Comparison of ENCODE assay signal across 1 cellular context in the genomic region with DNA sequence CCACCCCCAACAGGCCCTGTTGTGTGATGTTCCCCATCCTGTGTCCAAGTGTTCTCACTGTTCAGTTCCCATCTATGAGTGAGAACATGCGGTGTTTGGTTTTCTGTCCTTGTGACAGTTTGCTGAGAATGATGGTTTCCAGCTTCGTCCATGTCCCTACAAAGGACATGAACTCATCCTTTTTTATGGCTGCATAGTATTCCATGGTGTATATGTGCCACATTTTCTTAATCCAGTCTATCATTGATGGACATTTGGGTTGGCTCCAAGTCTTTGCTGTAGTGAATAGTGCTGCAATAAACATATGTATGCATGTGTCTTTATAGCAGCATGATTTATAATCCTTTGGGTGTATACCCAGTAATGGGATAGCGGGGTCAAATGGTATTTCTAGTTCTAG.
TF ChIP-seq lines count a peak whose summit lies in the region.
"Not testable (repeated sequence)": the region's sequence is repeated elsewhere in the genome, so short reads cannot be mapped to it uniquely, and the experiment has no call there.

No MANE protein-coding gene starts in this region.

- H3K4me3 ChIP-seq in HEK293 (ENCODE audit: low read depth, low read length), result not testable (repeated sequence)

- H3K9me3 ChIP-seq in HEK293 (ENCODE audit: control insufficient read depth, insufficient read depth, low read depth, low read length), result not testable (repeated sequence)

- POLR2A ChIA-PET in HEK293 (lab: Yijun Ruan, JAX), result not testable (repeated sequence)

- TF ChIP-seq CTCF in HEK293 (tag by site-specific recombination; IDR thresholded peaks at IDR 0.05), result not testable (repeated sequence)

- H3K36me3 ChIP-seq in HEK293 (ENCODE audit: control insufficient read depth in 2 of 2, insufficient read depth in 1 of 2, low read length in 2 of 2), result not testable (repeated sequence)

- not testable (repeated sequence) for H3K27ac ChIP-seq in HEK293 (ENCODE audit: extremely low read depth, low read depth, low read length)

- H3K4me1 ChIP-seq in HEK293 (ENCODE audit: control insufficient read depth, insufficient read depth, low read length), result peaks cover 16% of the 10 kb centered on the region

- CTCF ChIA-PET in HEK293 (lab: Yijun Ruan, JAX), result not testable (repeated sequence)

TF ChIP-seq in HEK293, 187 proteins besides CTCF, POLR2A, EP300 and RAD21:
- TF ChIP-seq ZNF146 (tag by site-specific recombination; IDR thresholded peaks at IDR 0.05), result peak; percentile 94
- TF ChIP-seq, protein P1, sequence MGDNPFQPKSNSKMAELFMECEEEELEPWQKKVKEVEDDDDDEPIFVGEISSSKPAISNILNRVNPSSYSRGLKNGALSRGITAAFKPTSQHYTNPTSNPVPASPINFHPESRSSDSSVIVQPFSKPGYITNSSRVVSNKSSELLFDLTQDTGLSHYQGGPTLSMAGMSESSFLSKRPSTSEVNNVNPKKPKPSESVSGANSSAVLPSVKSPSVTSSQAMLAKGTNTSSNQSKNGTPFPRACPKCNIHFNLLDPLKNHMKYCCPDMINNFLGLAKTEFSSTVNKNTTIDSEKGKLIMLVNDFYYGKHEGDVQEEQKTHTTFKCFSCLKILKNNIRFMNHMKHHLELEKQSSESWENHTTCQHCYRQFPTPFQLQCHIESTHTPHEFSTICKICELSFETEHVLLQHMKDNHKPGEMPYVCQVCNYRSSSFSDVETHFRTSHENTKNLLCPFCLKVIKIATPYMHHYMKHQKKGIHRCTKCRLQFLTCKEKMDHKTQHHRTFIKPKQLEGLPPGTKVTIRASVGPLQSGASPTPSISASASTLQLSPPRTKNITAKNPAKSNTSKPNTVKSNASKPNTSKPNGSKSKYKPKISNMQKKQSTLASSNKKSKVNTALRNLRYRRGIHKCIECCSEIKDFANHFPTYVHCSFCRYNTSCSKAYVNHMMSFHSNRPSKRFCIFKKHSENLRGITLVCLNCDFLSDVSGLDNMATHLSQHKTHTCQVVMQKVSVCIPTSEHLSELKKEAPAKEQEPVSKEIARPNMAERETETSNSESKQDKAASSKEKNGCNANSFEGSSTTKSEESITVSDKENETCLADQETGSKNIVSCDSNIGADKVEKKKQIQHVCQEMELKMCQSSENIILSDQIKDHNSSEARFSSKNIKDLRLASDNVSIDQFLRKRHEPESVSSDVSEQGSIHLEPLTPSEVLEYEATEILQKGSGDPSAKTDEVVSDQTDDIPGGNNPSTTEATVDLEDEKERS (tag by site-specific recombination; IDR thresholded peaks at IDR 0.05), result 0 out of 2 replicates have a peak, but pooled peaks have one; percentile 23
- TF ChIP-seq, protein P2, sequence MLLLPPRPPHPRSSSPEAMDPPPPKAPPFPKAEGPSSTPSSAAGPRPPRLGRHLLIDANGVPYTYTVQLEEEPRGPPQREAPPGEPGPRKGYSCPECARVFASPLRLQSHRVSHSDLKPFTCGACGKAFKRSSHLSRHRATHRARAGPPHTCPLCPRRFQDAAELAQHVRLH (tag by site-specific recombination; IDR thresholded peaks at IDR 0.05), result peak; percentile 77
